In the genomic region with DNA sequence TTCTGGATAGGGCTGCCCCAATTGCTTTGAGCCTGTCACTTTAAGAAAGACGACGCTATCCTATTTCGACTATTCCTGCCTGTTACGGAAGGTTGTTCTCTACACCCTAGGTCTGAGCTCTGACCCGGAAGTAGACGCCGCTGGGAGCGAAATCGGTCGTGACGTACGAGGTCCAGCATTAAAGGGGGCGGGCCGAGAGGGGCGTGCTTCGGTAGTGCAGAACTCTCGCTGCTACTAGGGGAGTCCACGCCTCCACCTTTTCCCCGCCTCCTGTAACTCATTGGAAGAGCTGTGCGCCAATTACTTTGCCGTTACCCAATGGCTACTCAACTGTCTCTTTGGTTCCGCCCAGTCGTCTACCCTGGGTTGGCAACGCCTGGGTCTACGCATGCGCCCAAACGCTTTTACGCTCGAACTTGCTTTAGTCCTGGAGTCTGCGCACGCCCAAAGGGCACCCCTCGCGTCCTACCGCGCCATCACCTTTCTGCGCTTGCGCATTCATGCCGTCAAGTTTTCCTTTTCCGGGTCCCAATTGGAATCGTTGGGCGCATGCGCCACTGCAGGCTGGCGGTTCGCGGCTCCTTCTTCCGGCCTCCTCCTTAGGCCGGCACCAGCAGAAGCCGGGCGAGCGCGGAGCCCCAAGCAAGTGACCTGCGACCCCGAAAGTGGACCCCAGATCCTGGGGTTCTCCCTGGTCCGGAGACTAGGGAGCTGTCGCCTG, we compare ENCODE assay signal across 8 cellular contexts. TPM values are rescaled to one million over a fixed set of nuclear protein-coding genes. Genes with fewer than 3 reads are reported as not detected.
DNase-seq lines count a peak whose midpoint lies in the region; ATAC-seq, FAIRE-seq and TF ChIP-seq lines count a peak whose summit lies in the region.

A gene (plus strand): TSS at position 548 of the 721 bp plus-strand sequence. CDS start 536 bp downstream, outside the sequence.

- peak within 1 kb of the TSS; percentile 94 for H3K4me3 Mint-ChIP-seq in WTC11

- peaks cover 12 to 13% of the 10 kb centered on the region in 2 donors for H3K36me3 ChIP-seq in small intestine (ENCODE audit: control insufficient read depth in 2 of 2, insufficient read depth in 2 of 2, low read length in 2 of 2)

- H3K27ac Mint-ChIP-seq in WTC11, result peak within 1 kb of the TSS; percentile 98

- CTCF ChIA-PET in AG04449 (lab: Yijun Ruan, JAX), result interaction anchor here (0.9 to 14.3 kb wide), 10 partner anchors 11 to 375 kb away, joined by 3 to 134 read pairs (median 4); a partner anchor contains a TSS
- CTCF ChIA-PET in WTC11 (lab: Charles Lee), result interaction anchor here (0.6 to 16.2 kb wide), 19 partner anchors 8 to 498 kb away, joined by 3 to 311 read pairs (median 6); a partner anchor contains a TSS

- peak within 1 kb of the TSS; percentile 80 to 95 for H3K27ac ChIP-seq in small intestine (ENCODE audit: low read depth in 1 of 2, low read length in 1 of 2)

- H3K36me3 Mint-ChIP-seq in WTC11, result peaks cover 11% of the 10 kb centered on the region

- POLR2A ChIA-PET in AG04449 (lab: Yijun Ruan, JAX) (interaction anchor here (0.6 to 1.5 kb wide), 18 partner anchors 8 to 243 kb away, joined by 3 to 9 read pairs (median 4); a partner anchor contains a TSS), WTC11 (lab: Charles Lee) (interaction anchor here (0.6 to 1.3 kb wide), 12 partner anchors 8 to 434 kb away, joined by 3 to 7 read pairs (median 4); a partner anchor contains a TSS)

- DNase-seq in AG04449 (ENCODE audit: low read depth, low spot score) (peak; percentile 99), NCI-H226 (peak; percentile 100), WTC11 (ENCODE audit: low spot score) (peak; percentile 100), cardiac fibroblast (ENCODE audit: low read depth in 2 of 2) (peak; percentile 100), iPS-NIHi11 (ENCODE audit: low spot score) (peak; percentile 99), small intestine (peak; percentile 100)

- no peaks in the 10 kb centered on the region; the same call in 1 of the 2 replicates for H3K27me3 Mint-ChIP-seq in WTC11 (ENCODE audit: low read depth)

- peaks cover 21% of the 10 kb centered on the region for H3K4me1 Mint-ChIP-seq in WTC11

- no peaks in the 10 kb centered on the region for H3K27me3 ChIP-seq in small intestine (ENCODE audit: control insufficient read depth in 2 of 2, insufficient read depth in 2 of 2, low read length in 2 of 2)

- TF ChIP-seq CTCF in AG04449 (IDR thresholded peaks at IDR 0.05; ENCODE audit: insufficient read depth, low read length, missing control alignments) (no peak), WTC11 (IDR thresholded peaks at IDR 0.05) (no peak), cardiac fibroblast (IDR thresholded peaks at IDR 0.05; ENCODE audit: low read depth, low read length) (no peak)

- H3K9me3 Mint-ChIP-seq in WTC11, result no peaks in the 10 kb centered on the region

- H3K4me3 ChIP-seq in AG04449 (ENCODE audit: low read depth, low read length) (peak within 1 kb of the TSS; percentile 93), cardiac fibroblast (replicated peaks in 1 of 2; ENCODE audit: low read depth in 2 of 2, low read length in 2 of 2) (peak within 1 kb of the TSS; percentile 81 to 95), small intestine (ENCODE audit: low read depth in 1 of 2, low read length in 2 of 2) (peak within 1 kb of the TSS; percentile 91 to 95)

- peak; percentile 91 for FAIRE-seq in small intestine (lab: Jason Lieb, UNC)

- 0% methylated on average over 55 of the region's 55 CpGs for WGBS in small intestine, 3 donors

- ATAC-seq in GM18909 (IDR thresholded peaks at IDR 0.05; ENCODE audit: poor library complexity, unreplicated experiment) (peak; percentile 81), HG03175 (IDR thresholded peaks at IDR 0.05; ENCODE audit: unreplicated experiment) (peak; percentile 85), WTC11 (peak; percentile 91)

- H3K9me3 ChIP-seq in small intestine (ENCODE audit: control insufficient read depth, low read depth), result no peaks in the 10 kb centered on the region

- H3K4me1 ChIP-seq in small intestine (ENCODE audit: control insufficient read depth in 2 of 2, insufficient read depth in 1 of 2, low read depth in 1 of 2, low read length in 1 of 2), result peaks cover 3 to 14% of the 10 kb centered on the region in 2 donors

TF ChIP-seq in WTC11, 78 proteins besides CTCF, POLR2A, EP300 and RAD21:
- TF ChIP-seq ESRRA (CRISPR knock-in tag; IDR thresholded peaks at IDR 0.05; ENCODE audit: borderline replicate concordance) (no peak), HMGA2 (CRISPR knock-in tag; IDR thresholded peaks at IDR 0.05) (no peak), GABPB1 (CRISPR knock-in tag; IDR thresholded peaks at IDR 0.05) (peak; percentile 89), NFYB (CRISPR knock-in tag; conservative IDR thresholded peaks at IDR 0.05; ENCODE audit: low read depth) (peak; percentile 99), ZBTB21 (CRISPR knock-in tag; IDR thresholded peaks at IDR 0.05; ENCODE audit: borderline replicate concordance) (peak; percentile 92), FOXK1 (CRISPR knock-in tag; IDR thresholded peaks at IDR 0.05) (peak; percentile 62), NR2C2 (CRISPR knock-in tag; IDR thresholded peaks at IDR 0.05) (peak; percentile 98), ZNF671 (CRISPR knock-in tag; IDR thresholded peaks at IDR 0.05) (no peak), ZNF138 (CRISPR knock-in tag; conservative IDR thresholded peaks at IDR 0.05) (no peak), SP1 (CRISPR knock-in tag; conservative IDR thresholded peaks at IDR 0.05) (peak; percentile 98), CREM (CRISPR knock-in tag; IDR thresholded peaks at IDR 0.05) (peak; percentile 90)
- TF ChIP-seq, protein P1, sequence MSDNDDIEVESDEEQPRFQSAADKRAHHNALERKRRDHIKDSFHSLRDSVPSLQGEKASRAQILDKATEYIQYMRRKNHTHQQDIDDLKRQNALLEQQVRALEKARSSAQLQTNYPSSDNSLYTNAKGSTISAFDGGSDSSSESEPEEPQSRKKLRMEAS (CRISPR knock-in tag; IDR thresholded peaks at IDR 0.05), result peak; percentile 39; the same call in 1 of the 2 replicates
- TF ChIP-seq, protein P2, sequence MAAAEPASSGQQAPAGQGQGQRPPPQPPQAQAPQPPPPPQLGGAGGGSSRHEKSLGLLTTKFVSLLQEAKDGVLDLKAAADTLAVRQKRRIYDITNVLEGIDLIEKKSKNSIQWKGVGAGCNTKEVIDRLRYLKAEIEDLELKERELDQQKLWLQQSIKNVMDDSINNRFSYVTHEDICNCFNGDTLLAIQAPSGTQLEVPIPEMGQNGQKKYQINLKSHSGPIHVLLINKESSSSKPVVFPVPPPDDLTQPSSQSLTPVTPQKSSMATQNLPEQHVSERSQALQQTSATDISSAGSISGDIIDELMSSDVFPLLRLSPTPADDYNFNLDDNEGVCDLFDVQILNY (CRISPR knock-in tag; IDR thresholded peaks at IDR 0.05), result 0 out of 2 replicates have a peak, but pooled peaks have one; percentile 27

RNA-seq across cellular contexts. Expression of the gene that starts here (rescaled TPM):
- 44.6 to 51.6 TPM (median 45.8 TPM) in 3 replicates for total RNA-seq in WTC11 (2021)
- 10 to 100 TPM; 12.7 to 25.7 (median 18.6) TPM for polyA plus RNA-seq in small intestine

Comparison
In these comparisons a context has a peak if more than half of its experiments do, and no peak if none do; other contexts are left out.
1. Peak in every context shown above with its lines: DNase-seq, ATAC-seq, H3K4me3 ChIP-seq and H3K27ac ChIP-seq.